In genomic region chr6:110179406-110180227, GRCh38 we compare ENCODE assay signal across 8 cellular contexts. TPM values are rescaled to one million over a fixed set of nuclear protein-coding genes. Genes with fewer than 3 reads are reported as not detected.
DNase-seq lines count a peak whose midpoint lies in the region; ATAC-seq and TF ChIP-seq lines count a peak whose summit lies in the region.

TSS of gene WASF1 (minus strand) at chr6:110179670. CDS start at chr6:110127601, 52,069 bp downstream.

- H3K9me3 Mint-ChIP-seq in H9: no peaks in the 10 kb centered on the region
- H3K9me3 Mint-ChIP-seq in nephron: no peaks in the 10 kb centered on the region

- peak within 1 kb of the TSS; percentile 76 for H3K18ac ChIP-seq in H9 (ENCODE audit: insufficient read length, low read depth, low read length)

- no peaks in the 10 kb centered on the region for H3K27me3 ChIP-seq in H9 (ENCODE audit: insufficient read depth, low read length)

- peak within 1 kb of the TSS; percentile 85 for H3K14ac ChIP-seq in H9 (ENCODE audit: insufficient read depth, low read length)

- ATAC-seq in stimulated activated naive CD8-positive, alpha-beta T cell treated with anti-CD3 and anti-CD28 coated beads, Interleukin-15, Interleukin-2, amounts not matched to agents 100 U/mL and 50 U/mL, for 24 hours: peak; percentile 87

- H3K4me3 Mint-ChIP-seq in H9: peak within 1 kb of the TSS in 1 of 2 experiments; percentile 86; a peak in 4 of 5 replicates
- H3K4me3 Mint-ChIP-seq in nephron: peak within 1 kb of the TSS; percentile 79 to 90 (median 88)

- H3T11ph ChIP-seq in H9 (ENCODE audit: low read length): no peak within 1 kb of the TSS

- TF ChIP-seq POLR2A in Raji (IDR thresholded peaks at IDR 0.05; ENCODE audit: insufficient read depth, low read depth, low read length): peak; percentile 72

- H4K91ac ChIP-seq in H9 (ENCODE audit: insufficient read length, low read depth, low read length): no peak within 1 kb of the TSS

- no peak within 1 kb of the TSS for H2BK15ac ChIP-seq in H9 (ENCODE audit: low read depth, low read length)

- no peak within 1 kb of the TSS for H3K56ac ChIP-seq in H9 (ENCODE audit: insufficient read length, low read depth, low read length)

- peaks cover 9 to 10% of the 10 kb centered on the region in 2 experiments for H3K4me1 Mint-ChIP-seq in H9
- H3K4me1 Mint-ChIP-seq in nephron: peaks cover 10% of the 10 kb centered on the region

- H3K9me3 ChIP-seq in H9 (ENCODE audit: control insufficient read depth, low read depth, low read length): no peaks in the 10 kb centered on the region

- H3K23ac ChIP-seq in H9 (ENCODE audit: insufficient read length, low read depth, low read length): no peak within 1 kb of the TSS

- H3K27ac ChIP-seq in H9 (ENCODE audit: insufficient read length, low read depth, low read length): peak within 1 kb of the TSS; percentile 44

- peaks cover 7% of the 10 kb centered on the region for H3K23me2 ChIP-seq in H9 (ENCODE audit: insufficient read length, low read depth, low read length, poor library complexity, severe bottlenecking)

- peak within 1 kb of the TSS; percentile 92 for H3K9ac ChIP-seq in H9 (ENCODE audit: extremely low read depth, insufficient read length, low read length)

- no CpG with 5 or more reads among the region's 62 CpGs for WGBS in H9 (ENCODE audit: extremely low coverage, insufficient read length, low lambda C conversion rate)

- H3K27me3 Mint-ChIP-seq in H9 (ENCODE audit: low read depth) (no peaks in the 10 kb centered on the region), nephron (ENCODE audit: low read depth) (no peaks in the 10 kb centered on the region)

- H2AFZ ChIP-seq in H9 (ENCODE audit: low read length): peak within 1 kb of the TSS; percentile 71

- H3K4me1 ChIP-seq in H9 (ENCODE audit: insufficient read depth, low read length): no peaks in the 10 kb centered on the region

- DNase-seq in EH (ENCODE audit: low read depth) (peak; percentile 98), H9 (peak; percentile 98), M059J (ENCODE audit: low read depth) (peak; percentile 99), fibroblast of the conjunctiva (ENCODE audit: low read depth) (peak; percentile 98)
- peak; percentile 97 for DNase-seq in activated effector memory CD4-positive, alpha-beta T cell treated with anti-CD3 and anti-CD28 coated beads, Interleukin-2, amount 50 U/mL, for 16 hours
- peak; percentile 90 for DNase-seq in stimulated activated naive CD8-positive, alpha-beta T cell treated with anti-CD3 and anti-CD28 coated beads, Interleukin-15, Interleukin-2, amounts not matched to agents 100 U/mL and 50 U/mL, for 24 hours

- peaks cover 2% of the 10 kb centered on the region for H3K79me1 ChIP-seq in H9 (ENCODE audit: insufficient read depth, low read depth, low read length, poor library complexity, severe bottlenecking)

- peak within 1 kb of the TSS; percentile 4 for H2BK5ac ChIP-seq in H9 (ENCODE audit: insufficient read length, low read length)

- H3K4ac ChIP-seq in H9 (ENCODE audit: low read depth, low read length): no peak within 1 kb of the TSS

- no peak within 1 kb of the TSS for H2BK12ac ChIP-seq in H9 (ENCODE audit: insufficient read length, low read depth, low read length)

- H2BK20ac ChIP-seq in H9 (ENCODE audit: low read depth, low read length, poor library complexity, severe bottlenecking): no peak within 1 kb of the TSS

- H4K5ac ChIP-seq in H9 (ENCODE audit: insufficient read length, low read depth, low read length): no peak within 1 kb of the TSS

- no peak for TF ChIP-seq CTCF in H9 (conservative IDR thresholded peaks at IDR 0.05)
- TF ChIP-seq CTCF in nephron (IDR thresholded peaks at IDR 0.05; ENCODE audit: unreplicated experiment in 3 of 3): no peak

- no peak within 1 kb of the TSS for H2BK120ac ChIP-seq in H9 (ENCODE audit: low read depth, low read length, poor library complexity, severe bottlenecking)

- peaks cover 23% of the 10 kb centered on the region; the same call in 1 of the 2 replicates for H3K79me2 ChIP-seq in H9 (ENCODE audit: insufficient read depth, low read length)

- H3K4me2 ChIP-seq in H9 (ENCODE audit: insufficient read depth, insufficient read length, low read length): peak within 1 kb of the TSS; percentile 89

- no peak within 1 kb of the TSS for H2AK5ac ChIP-seq in H9 (ENCODE audit: insufficient read length, low read length)

- no peak within 1 kb of the TSS for H4K8ac ChIP-seq in H9 (replicated peaks; ENCODE audit: insufficient read length, low read depth, low read length)

- H3K27ac Mint-ChIP-seq in H9 (peak within 1 kb of the TSS; percentile 98 to 100 (median 98)), nephron (peak within 1 kb of the TSS; percentile 78 to 92 (median 89))

- H4K20me1 ChIP-seq in H9 (ENCODE audit: control insufficient read depth, insufficient read depth, insufficient read length): no peaks in the 10 kb centered on the region

- no peaks in the 10 kb centered on the region for H3K36me3 Mint-ChIP-seq in H9 (ENCODE audit: insufficient read depth in 1 of 3, low read depth in 3 of 3)
- H3K36me3 Mint-ChIP-seq in nephron (ENCODE audit: low read depth): no peaks in the 10 kb centered on the region

RNA-seq across cellular contexts. Expression of gene WASF1, which starts in this region (rescaled TPM):
- total RNA-seq in H9 (2021): 28.6 and 29.3 TPM in 2 replicates
- total RNA-seq in M059J (2014; rRNA removed; shearing (Covaris generic)): 25.2 and 26.2 TPM in 2 replicates

Comparison
In these comparisons a context has a peak if more than half of its experiments do, and no peak if none do; other contexts are left out.
1. Peak in every context shown above with its lines: DNase-seq, ATAC-seq and H3K27ac ChIP-seq.